In genomic region chr9:97987490-97987889, GRCh38 we compare ENCODE assay signal across 16 cellular contexts. TPM values are rescaled to one million over a fixed set of nuclear protein-coding genes. Genes with fewer than 3 reads are reported as not detected.
DNase-seq lines count a peak whose midpoint lies in the region; ATAC-seq and TF ChIP-seq lines count a peak whose summit lies in the region.
"Had no signal": no experiment of that assay in that cellular context is flagged by ENCODE, and none has a peak within 500 bp of the region (broad histone marks: within the 10 kb centered on the region; RNA-seq: fewer than 3 reads in every experiment).

No MANE protein-coding gene starts in this region.

- H3K36me3 ChIP-seq in suprapubic skin: no peaks in the 10 kb centered on the region

- H3K27ac Mint-ChIP-seq in stimulated activated naive CD8-positive, alpha-beta T cell treated with anti-CD3 and anti-CD28 coated beads, Interleukin-15, Interleukin-2, amounts not matched to agents 100 ng/mL and 50 ng/mL, for 24 hours: peak overlapping the region; percentile 76
- H3K27ac Mint-ChIP-seq in activated naive CD8-positive, alpha-beta T cell treated with anti-CD3 and anti-CD28 coated beads, Interleukin-2, amount 50 U/mL, for 24 hours: peak overlapping the region; percentile 72
- H3K27ac Mint-ChIP-seq: dendritic cell treated with granulocyte-macrophage colony-stimulating factor and Interleukin-4, amounts not matched to agents 40 ng/mL and 50 ng/mL, for 4 days had no signal

- H3K4me3 ChIP-seq in suprapubic skin: no peak overlapping the region

- H3K27me3 Mint-ChIP-seq in stimulated activated naive CD8-positive, alpha-beta T cell treated with anti-CD3 and anti-CD28 coated beads, Interleukin-15, Interleukin-2, amounts not matched to agents 100 ng/mL and 50 ng/mL, for 24 hours: no peaks in the 10 kb centered on the region
- H3K27me3 Mint-ChIP-seq in activated naive CD8-positive, alpha-beta T cell treated with anti-CD3 and anti-CD28 coated beads, Interleukin-2, amount 50 U/mL, for 24 hours: no peaks in the 10 kb centered on the region
- H3K27me3 Mint-ChIP-seq: dendritic cell treated with granulocyte-macrophage colony-stimulating factor and Interleukin-4, amounts not matched to agents 40 ng/mL and 50 ng/mL, for 4 days had no signal

- peaks cover 67% of the 10 kb centered on the region for H3K4me1 ChIP-seq in suprapubic skin
- H3K4me1 ChIP-seq: parathyroid adenoma had no signal

- no peak for TF ChIP-seq CTCF in suprapubic skin (IDR thresholded peaks at IDR 0.05)

- no peaks in the 10 kb centered on the region for H3K9me3 ChIP-seq in suprapubic skin
- H3K9me3 ChIP-seq: BE2C had no signal

- H3K4me1 Mint-ChIP-seq in stimulated activated naive CD8-positive, alpha-beta T cell treated with anti-CD3 and anti-CD28 coated beads, Interleukin-15, Interleukin-2, amounts not matched to agents 100 ng/mL and 50 ng/mL, for 24 hours (ENCODE audit: low read depth): peaks cover 72% of the 10 kb centered on the region
- peaks cover 71% of the 10 kb centered on the region for H3K4me1 Mint-ChIP-seq in activated naive CD8-positive, alpha-beta T cell treated with anti-CD3 and anti-CD28 coated beads, Interleukin-2, amount 50 U/mL, for 24 hours

- no peaks in the 10 kb centered on the region for H3K27me3 ChIP-seq in suprapubic skin
- H3K27me3 ChIP-seq: BE2C had no signal

- no peak overlapping the region for H3K27ac ChIP-seq in suprapubic skin
- H3K27ac ChIP-seq: parathyroid adenoma had no signal

- no peak for ATAC-seq in stimulated activated naive CD8-positive, alpha-beta T cell treated with anti-CD3 and anti-CD28 coated beads, Interleukin-15, Interleukin-2, amounts not matched to agents 100 U/mL and 50 U/mL, for 24 hours
- no peak for ATAC-seq in activated naive CD8-positive, alpha-beta T cell treated with anti-CD3 and anti-CD28 coated beads, Interleukin-2, amount 50 U/mL, for 24 hours
- no peak for ATAC-seq in GM19328 (IDR thresholded peaks at IDR 0.05; ENCODE audit: unreplicated experiment)
- ATAC-seq in GM21723 (IDR thresholded peaks at IDR 0.05; ENCODE audit: unreplicated experiment): no peak

- 81% methylated on average over 5 of the region's 5 CpGs for WGBS in suprapubic skin

- H3K4me3 Mint-ChIP-seq in stimulated activated naive CD8-positive, alpha-beta T cell treated with anti-CD3 and anti-CD28 coated beads, Interleukin-15, Interleukin-2, amounts not matched to agents 100 ng/mL and 50 ng/mL, for 24 hours: peak overlapping the region; percentile 85
- peak overlapping the region; percentile 50 for H3K4me3 Mint-ChIP-seq in activated naive CD8-positive, alpha-beta T cell treated with anti-CD3 and anti-CD28 coated beads, Interleukin-2, amount 50 U/mL, for 24 hours
- H3K4me3 Mint-ChIP-seq: dendritic cell treated with granulocyte-macrophage colony-stimulating factor and Interleukin-4, amounts not matched to agents 40 ng/mL and 50 ng/mL, for 4 days had no signal

- no peaks in the 10 kb centered on the region for H3K9me3 Mint-ChIP-seq in stimulated activated naive CD8-positive, alpha-beta T cell treated with anti-CD3 and anti-CD28 coated beads, Interleukin-15, Interleukin-2, amounts not matched to agents 100 ng/mL and 50 ng/mL, for 24 hours
- no peaks in the 10 kb centered on the region for H3K9me3 Mint-ChIP-seq in activated naive CD8-positive, alpha-beta T cell treated with anti-CD3 and anti-CD28 coated beads, Interleukin-2, amount 50 U/mL, for 24 hours
- H3K9me3 Mint-ChIP-seq: dendritic cell treated with granulocyte-macrophage colony-stimulating factor and Interleukin-4, amounts not matched to agents 40 ng/mL and 50 ng/mL, for 4 days had no signal

- TF ChIP-seq EP300 in suprapubic skin (IDR thresholded peaks at IDR 0.05): no peak

- DNase-seq in stimulated activated naive CD8-positive, alpha-beta T cell treated with anti-CD3 and anti-CD28 coated beads, Interleukin-15, Interleukin-2, amounts not matched to agents 100 U/mL and 50 U/mL, for 24 hours: no peak
- DNase-seq in NAMALWA (ENCODE audit: low spot score) (peak; percentile 79), suprapubic skin (ENCODE audit: low spot score in 2 of 2) (no peak), DMS79 treated with DMSO at 0.1 percent for 48 hours (lab: John Stamatoyannopoulos, UW) (no peak)
- DNase-seq in activated naive CD8-positive, alpha-beta T cell treated with anti-CD3 and anti-CD28 coated beads, Interleukin-2, amount 50 U/mL, for 24 hours: no peak
- DNase-seq: BE2C; kidney glomerular epithelial cell; midbrain; MV-4-11; stimulated activated CD4-positive, alpha-beta T cell treated with anti-CD3 and anti-CD28 coated beads, Interleukin-12 subunit alpha, Interleukin-12 subunit beta, amount 100 ng/mL, for 4 hours had no signal

- peaks cover 49% of the 10 kb centered on the region for H3K36me3 Mint-ChIP-seq in stimulated activated naive CD8-positive, alpha-beta T cell treated with anti-CD3 and anti-CD28 coated beads, Interleukin-15, Interleukin-2, amounts not matched to agents 100 ng/mL and 50 ng/mL, for 24 hours (ENCODE audit: low read depth)
- H3K36me3 Mint-ChIP-seq in activated naive CD8-positive, alpha-beta T cell treated with anti-CD3 and anti-CD28 coated beads, Interleukin-2, amount 50 U/mL, for 24 hours (ENCODE audit: low read depth): peaks cover 51% of the 10 kb centered on the region

- TF ChIP-seq POLR2A in suprapubic skin (IDR thresholded peaks at IDR 0.05): no peak

RNA-seq across cellular contexts. Expression of gene ANP32B, which starts 4.3 kb away (rescaled TPM):
- 10 to 100 TPM; 34.8 to 71.6 (median 59.1) TPM for total RNA-seq in suprapubic skin

RNA-seq across cellular contexts. Expression of gene HEMGN, which starts 49.5 kb away (rescaled TPM):
- total RNA-seq in suprapubic skin: not detected
- total RNA-seq: HT-29 had no signal
